In genomic region chr1:234593109-234593508, GRCh38 we compare ENCODE assay signal across 36 cellular contexts.
"Had no signal": no experiment of that assay in that cellular context is flagged by ENCODE, and none has a peak within 500 bp of the region (broad histone marks: within the 10 kb centered on the region; RNA-seq: fewer than 3 reads in every experiment).

No MANE protein-coding gene starts in this region.

- H3K36me3 ChIP-seq: MG63 had no signal

- H3K27me3 ChIP-seq: MG63 had no signal

- DNase-seq: Kasumi-1, MG63, MM.1S, MV-4-11, NCI-H1048, NCI-H1092, NCI-H1092 treated with DMSO at 0.1 percent for 48 hours, NCI-H1105, NCI-H1105 treated with DMSO at 0.1 percent for 48 hours, NCI-H1417, NCI-H1417 treated with DMSO at 0.1 percent for 48 hours, NCI-H1436, NCI-H1436 treated with DMSO at 0.1 percent for 48 hours, NCI-H146, NCI-H1694, NCI-H1694 treated with DMSO at 0.1 percent for 48 hours, NCI-H187, NCI-H187 treated with DMSO at 0.1 percent for 48 hours, NCI-H1930, NCI-H2029, NCI-H2029 treated with DMSO at 0.1 percent for 48 hours, NCI-H2081, NCI-H2081 treated with DMSO at 0.1 percent for 48 hours, NCI-H2107, NCI-H2171, NCI-H2171 treated with DMSO at 0.1 percent for 48 hours, NCI-H2227 treated with DMSO at 0.1 percent for 48 hours, NCI-H226, NCI-H345, NCI-H446, NCI-H446 treated with DMSO at 0.1 percent for 48 hours, NCI-H510A, NCI-H510A treated with DMSO at 0.1 percent for 48 hours, NCI-H524, NCI-H524 treated with DMSO at 0.1 percent for 48 hours, NCI-H526 had no signal

- H3K4me3 ChIP-seq: MG63 had no signal
